12 cellular contexts compared by ENCODE assay signal in genomic region chr4:52914051-52914605, GRCh38. TPM values are rescaled to one million over a fixed set of nuclear protein-coding genes. Genes with fewer than 3 reads are reported as not detected.
DNase-seq lines count a peak whose midpoint lies in the region; ATAC-seq, FAIRE-seq and TF ChIP-seq lines count a peak whose summit lies in the region.
"Had no signal": no experiment of that assay in that cellular context is flagged by ENCODE, and none has a peak within 500 bp of the region (broad histone marks: within the 10 kb centered on the region; RNA-seq: fewer than 3 reads in every experiment).

No MANE protein-coding gene starts in this region.

- H3K36me3 ChIP-seq in astrocyte (ENCODE audit: insufficient read depth, low read length) (no peaks in the 10 kb centered on the region), OCI-LY7 (ENCODE audit: insufficient read depth, low read length) (no peaks in the 10 kb centered on the region)

- H2AFZ ChIP-seq in astrocyte (ENCODE audit: low read depth, low read length) (no peak overlapping the region), OCI-LY7 (ENCODE audit: low read length) (no peak overlapping the region)

- H3K27me3 Mint-ChIP-seq in astrocyte (ENCODE audit: low read depth, unreplicated experiment), result no peaks in the 10 kb centered on the region

- peaks cover 7% of the 10 kb centered on the region for H3K4me1 Mint-ChIP-seq in astrocyte (ENCODE audit: low read depth, unreplicated experiment)

- TF ChIP-seq CTCF in astrocyte (IDR thresholded peaks at IDR 0.05; ENCODE audit: insufficient read depth, low read depth, low read length) (no peak), retinal pigment epithelial cell (conservative IDR thresholded peaks at IDR 0.05; ENCODE audit: low read depth, low read length) (no peak), OCI-LY7 (conservative IDR thresholded peaks at IDR 0.05; ENCODE audit: low read length) (no peak)

- FAIRE-seq in astrocyte (lab: Jason Lieb, UNC), result peak; percentile 86
- FAIRE-seq in HTR-8/SVneo (lab: Jason Lieb, UNC), result no peak

- CTCF ChIA-PET in OCI-LY7 (lab: Charles Lee; ENCODE audit: unreplicated experiment), result no interaction called here

- H3K36me3 Mint-ChIP-seq in astrocyte (ENCODE audit: low read depth, unreplicated experiment), result no peaks in the 10 kb centered on the region

- H3K9ac ChIP-seq in astrocyte (ENCODE audit: low read length), result no peak overlapping the region

- no peaks in the 10 kb centered on the region for H4K20me1 ChIP-seq in astrocyte (ENCODE audit: insufficient read depth, low read length)
- no peaks in the 10 kb centered on the region for H4K20me1 ChIP-seq in OCI-LY7 (ENCODE audit: insufficient read depth, low read length)

- peak overlapping the region; percentile 55 for H3K4me2 ChIP-seq in astrocyte (ENCODE audit: low read length)
- no peak overlapping the region for H3K4me2 ChIP-seq in OCI-LY7 (ENCODE audit: low read length)

- no peaks in the 10 kb centered on the region for H3K9me3 ChIP-seq in astrocyte (ENCODE audit: insufficient read depth, low read depth, low read length)
- H3K9me3 ChIP-seq in right cardiac atrium (ENCODE audit: control insufficient read depth, low read length), result no peaks in the 10 kb centered on the region
- H3K9me3 ChIP-seq in OCI-LY7 (ENCODE audit: low read length), result no peaks in the 10 kb centered on the region

- DNase-seq in GM04503 (ENCODE audit: low read depth), result peak; percentile 54
- DNase-seq in astrocyte (ENCODE audit: low read depth), result peak; percentile 81
- peak in 1 of 3 donors; percentile 52 for DNase-seq in right cardiac atrium
- peak; percentile 56 for DNase-seq in retinal pigment epithelial cell (ENCODE audit: low read depth)
- DNase-seq in effector CD4-positive, alpha-beta T cell, result no peak
- no peak for DNase-seq in OCI-LY7 (ENCODE audit: low spot score)
- no peak for DNase-seq in HTR-8/SVneo (ENCODE audit: insufficient read length, low spot score)
- DNase-seq: CD4-positive, alpha-beta memory T cell; Kasumi-1; nephron progenitor cell had no signal

- H3K27me3 ChIP-seq in astrocyte (ENCODE audit: insufficient read depth, low read length), result no peaks in the 10 kb centered on the region
- H3K27me3 ChIP-seq in right cardiac atrium (ENCODE audit: control insufficient read depth, insufficient read depth), result no peaks in the 10 kb centered on the region

- H3K4me1 ChIP-seq in astrocyte (ENCODE audit: insufficient read depth, low read length) (peaks cover 15% of the 10 kb centered on the region), right cardiac atrium (ENCODE audit: control insufficient read depth, insufficient read depth, low read length) (peaks cover 3% of the 10 kb centered on the region), OCI-LY7 (ENCODE audit: insufficient read depth, low read length, poor library complexity, severe bottlenecking) (no peaks in the 10 kb centered on the region)

- no peak overlapping the region for H3K27ac Mint-ChIP-seq in astrocyte (ENCODE audit: unreplicated experiment)
- H3K27ac Mint-ChIP-seq: nephron progenitor cell had no signal

- H3K79me2 ChIP-seq in astrocyte (ENCODE audit: insufficient read depth, low read length) (no peaks in the 10 kb centered on the region), OCI-LY7 (ENCODE audit: insufficient read depth, low read depth, low read length) (no peaks in the 10 kb centered on the region)

- peak overlapping the region; percentile 6 for H3K27ac ChIP-seq in astrocyte (ENCODE audit: low read depth, low read length)
- H3K27ac ChIP-seq in right cardiac atrium (ENCODE audit: low read length), result peak overlapping the region; percentile 87
- no peak overlapping the region for H3K27ac ChIP-seq in OCI-LY7 (ENCODE audit: low read depth, low read length, poor library complexity, severe bottlenecking)
- H3K27ac ChIP-seq: RWPE1 had no signal

- ATAC-seq in right cardiac atrium (peak; percentile 74 to 77), HG03571 (IDR thresholded peaks at IDR 0.05; ENCODE audit: unreplicated experiment) (no peak)

- no peaks in the 10 kb centered on the region for H3K9me3 Mint-ChIP-seq in astrocyte (ENCODE audit: unreplicated experiment)
- H3K9me3 Mint-ChIP-seq: CD4-positive, alpha-beta memory T cell; nephron progenitor cell had no signal

- no peak overlapping the region for H3K4me3 ChIP-seq in astrocyte (ENCODE audit: insufficient read depth, low read depth, low read length)
- H3K4me3 ChIP-seq in right cardiac atrium (ENCODE audit: low read length), result no peak overlapping the region
- H3K4me3 ChIP-seq in retinal pigment epithelial cell (ENCODE audit: low read length), result no peak overlapping the region
- no peak overlapping the region for H3K4me3 ChIP-seq in OCI-LY7 (ENCODE audit: low read depth, low read length, poor library complexity, severe bottlenecking)

- POLR2A ChIA-PET in OCI-LY7 (lab: Charles Lee), result no interaction called here

- 35% methylated on average over 3 of the region's 3 CpGs for WGBS in right cardiac atrium

- intact Hi-C loops in right cardiac atrium (cut with DNase I), result no loop called here
- intact Hi-C loops in OCI-LY7 (cut with micrococcal nuclease; ENCODE audit: unreplicated experiment), result no loop called here

- H3K9me2 ChIP-seq in OCI-LY7 (ENCODE audit: insufficient read depth, low read length), result no peaks in the 10 kb centered on the region

- BruUV-seq in OCI-LY7 (replicated peaks; lab: Mats Ljungman, UMichigan), result no TSS peak

- H3K4me3 Mint-ChIP-seq in astrocyte (ENCODE audit: unreplicated experiment), result no peak overlapping the region
- H3K4me3 Mint-ChIP-seq: CD4-positive, alpha-beta memory T cell; nephron progenitor cell had no signal

RNA-seq across cellular contexts. Expression of gene RASL11B, which starts 52.0 kb away (rescaled TPM):
- total RNA-seq in astrocyte (4.4 and 5.1 TPM in 2 replicates), right cardiac atrium (10 to 100 TPM in 3 of 4 donors, 1 to 10 TPM in 1; 9.6 to 37.2 (median 16.5) TPM), OCI-LY7 (2022) (not detected in 2 replicates)
- 11.4 TPM for polyA plus RNA-seq in right cardiac atrium
- 0.10 TPM in 1 of 2 replicates, not detected in the other for total RNA-seq in OCI-LY7 (2014; rRNA removed; shearing (Covaris generic))
- total RNA-seq: CD4-positive, alpha-beta memory T cell had no signal

Comparison
In these comparisons a context has a peak if more than half of its experiments do, and no peak if none do; other contexts are left out.
1. DNase-seq: peak in GM04503 (single experiment), astrocyte (single experiment) and retinal pigment epithelial cell (single experiment); none in effector CD4-positive, alpha-beta T cell (single experiment), OCI-LY7 (single experiment) and HTR-8/SVneo (single experiment).